ENCODE assay signal across 9 cellular contexts in genomic region chr14:54329082-54329695, GRCh38.
DNase-seq lines count a peak whose midpoint lies in the region; ATAC-seq and TF ChIP-seq lines count a peak whose summit lies in the region.
"Had no signal": no experiment of that assay in that cellular context is flagged by ENCODE, and none has a peak within 500 bp of the region (broad histone marks: within the 10 kb centered on the region; RNA-seq: fewer than 3 reads in every experiment).

No MANE protein-coding gene starts in this region.

- no peaks in the 10 kb centered on the region for H3K36me3 Mint-ChIP-seq in glutamatergic neuron (ENCODE audit: unreplicated experiment)
- H3K36me3 Mint-ChIP-seq: natural killer cell had no signal

- H3K9me3 Mint-ChIP-seq in glutamatergic neuron (ENCODE audit: unreplicated experiment), result peaks cover 1% of the 10 kb centered on the region
- H3K9me3 Mint-ChIP-seq: natural killer cell had no signal

- no peak overlapping the region for H3K4me3 Mint-ChIP-seq in glutamatergic neuron (ENCODE audit: unreplicated experiment)
- H3K4me3 Mint-ChIP-seq: natural killer cell had no signal

- TF ChIP-seq CTCF in glutamatergic neuron (IDR thresholded peaks at IDR 0.05; ENCODE audit: partially characterized antibody, unreplicated experiment), result peak; percentile 67

- no peaks in the 10 kb centered on the region for H3K27me3 Mint-ChIP-seq in glutamatergic neuron (ENCODE audit: unreplicated experiment)

- DNase-seq in CD1c-positive myeloid dendritic cell (ENCODE audit: extremely low spot score), result peak; percentile 4
- peak; percentile 55 for DNase-seq in NCI-H1436 (lab: John Stamatoyannopoulos, UW)
- peak; percentile 21 for DNase-seq in UCSD-AML1 (lab: John Stamatoyannopoulos, UW; ENCODE audit: unreplicated experiment)
- DNase-seq in glutamatergic neuron, result peak; percentile 64
- peak; percentile 74 for DNase-seq in renal cortical epithelial cell (ENCODE audit: low read depth)
- DNase-seq in activated gamma-delta T cell treated with Interleukin-2 at 50 U/mL for 16 hours, result no peak
- DNase-seq: natural killer cell had no signal

- H3K27ac Mint-ChIP-seq in glutamatergic neuron (ENCODE audit: unreplicated experiment), result no peak overlapping the region
- H3K27ac Mint-ChIP-seq: natural killer cell had no signal

- H3K4me1 Mint-ChIP-seq in glutamatergic neuron (ENCODE audit: low read depth, unreplicated experiment), result no peaks in the 10 kb centered on the region

- ATAC-seq in GM19351 (IDR thresholded peaks at IDR 0.05; ENCODE audit: unreplicated experiment) (peak; percentile 51), GM21390 (IDR thresholded peaks at IDR 0.05; ENCODE audit: unreplicated experiment) (no peak)
